Comparison of ENCODE assay signal across 8 cellular contexts in the genomic region with DNA sequence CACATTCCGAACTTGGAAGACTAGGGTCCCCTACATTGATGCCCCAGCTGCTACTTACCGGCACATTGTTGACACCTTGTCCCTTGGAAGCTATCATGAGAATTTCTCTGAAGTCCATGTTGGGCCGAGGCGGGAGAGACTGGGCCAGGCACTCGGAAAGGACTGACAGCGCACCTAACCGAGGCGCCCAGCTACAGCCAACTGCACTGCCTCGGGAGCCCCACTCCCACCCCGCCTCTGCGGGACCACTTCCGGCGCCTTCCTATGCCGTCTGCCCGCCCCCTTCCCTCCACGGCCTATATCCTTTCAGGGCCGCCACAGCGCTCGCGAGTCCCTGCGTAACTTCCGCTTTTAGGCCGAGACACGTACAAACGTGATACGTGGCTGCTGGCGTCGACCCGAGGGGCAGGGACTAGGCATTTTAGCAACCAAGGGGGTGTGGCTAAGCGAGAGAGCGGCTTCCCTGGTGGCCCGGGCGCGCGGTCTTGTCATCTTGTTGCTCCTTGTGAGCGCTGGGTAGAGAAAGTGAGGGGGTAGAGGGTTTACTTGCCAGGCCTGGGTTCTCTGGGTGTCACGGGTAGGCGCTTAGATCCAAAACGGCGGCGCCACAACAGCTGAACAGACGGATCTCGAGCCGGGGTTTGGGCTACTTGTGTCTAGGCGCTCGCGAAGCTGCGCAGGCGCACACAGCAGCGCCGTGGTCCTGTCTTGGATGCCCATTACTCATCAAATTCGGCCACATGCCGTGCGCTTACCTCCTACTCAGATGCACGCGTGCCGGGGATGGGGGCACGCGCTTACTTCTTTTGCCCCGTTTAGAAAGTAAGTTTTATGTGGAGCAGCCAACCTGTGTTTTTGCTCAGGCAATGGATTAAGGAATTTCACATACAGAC. TPM values are rescaled to one million over a fixed set of nuclear protein-coding genes. Genes with fewer than 3 reads are reported as not detected.
DNase-seq lines count a peak whose midpoint lies in the region; ATAC-seq and TF ChIP-seq lines count a peak whose summit lies in the region.

Gene SPTY2D1, minus strand, starts transcription at position 203 of the 893 bp plus-strand sequence. Its CDS starts 85 bp downstream, at position 118.

- H3K27ac Mint-ChIP-seq in Calu3 (ENCODE audit: unreplicated experiment) (peak within 1 kb of the TSS; percentile 95), endothelial cell (ENCODE audit: unreplicated experiment) (peak within 1 kb of the TSS; percentile 100), mesothelial cell of epicardium (peak within 1 kb of the TSS; percentile 100)

- peak within 1 kb of the TSS; percentile 100 for H3K4me2 ChIP-seq in OCI-LY1 (ENCODE audit: low read length)

- H2AFZ ChIP-seq in OCI-LY1 (ENCODE audit: low read length) = peak within 1 kb of the TSS; percentile 31

- H3K36me3 ChIP-seq in HUES64 (ENCODE audit: insufficient read depth, low read length) (no peaks in the 10 kb centered on the region), OCI-LY1 (ENCODE audit: insufficient read depth, low read length) (no peaks in the 10 kb centered on the region)

- H4K20me1 ChIP-seq in OCI-LY1 (ENCODE audit: insufficient read depth, low read length) = no peaks in the 10 kb centered on the region

- no peaks in the 10 kb centered on the region for H3K27me3 Mint-ChIP-seq in Calu3 (ENCODE audit: unreplicated experiment)
- peaks cover 7% of the 10 kb centered on the region for H3K27me3 Mint-ChIP-seq in endothelial cell (ENCODE audit: unreplicated experiment)
- H3K27me3 Mint-ChIP-seq in mesothelial cell of epicardium (ENCODE audit: low read depth) = peaks cover 26% of the 10 kb centered on the region

- intact Hi-C loops in Calu3 (cut with micrococcal nuclease; ENCODE audit: unreplicated experiment) = loop anchor here (10.0 kb wide), 1 partner anchor 90 kb away; the partner anchor contains the start of gene IGSF22

- H3K9me3 Mint-ChIP-seq in Calu3 (ENCODE audit: low read depth, unreplicated experiment) (no peaks in the 10 kb centered on the region), endothelial cell (ENCODE audit: unreplicated experiment) (no peaks in the 10 kb centered on the region), mesothelial cell of epicardium (no peaks in the 10 kb centered on the region)

- H3K27ac ChIP-seq in HUES64 (ENCODE audit: low read depth, low read length) = peak within 1 kb of the TSS; percentile 96
- peak within 1 kb of the TSS; percentile 58 for H3K27ac ChIP-seq in OCI-LY1 (ENCODE audit: low read depth, low read length, poor library complexity, severe bottlenecking)

- CTCF ChIA-PET in Calu3 (lab: Charles Lee) = interaction anchor here (1.1 to 2.1 kb wide), 2 partner anchors 87 to 112 kb away, joined by 3 to 7 read pairs; no protein-coding TSS in a partner anchor

- peak; percentile 93 for ATAC-seq in GM21447 (IDR thresholded peaks at IDR 0.05; ENCODE audit: unreplicated experiment)

- TF ChIP-seq CTCF in Calu3 (IDR thresholded peaks at IDR 0.05; ENCODE audit: unreplicated experiment) (no peak), OCI-LY1 (IDR thresholded peaks at IDR 0.05; ENCODE audit: low read length) (no peak), endothelial cell (IDR thresholded peaks at IDR 0.05; ENCODE audit: unreplicated experiment) (no peak), mesothelial cell of epicardium (IDR thresholded peaks at IDR 0.05; ENCODE audit: unreplicated experiment) (no peak)

- H3F3A ChIP-seq in OCI-LY1 (ENCODE audit: insufficient read depth, low read length) = no peaks in the 10 kb centered on the region

- no peaks in the 10 kb centered on the region for H3K9me3 ChIP-seq in HUES64 (ENCODE audit: insufficient read depth, low read depth, low read length)
- H3K9me3 ChIP-seq in OCI-LY1 (ENCODE audit: low read length) = no peaks in the 10 kb centered on the region

- peak within 1 kb of the TSS; percentile 82 for H3K4me3 Mint-ChIP-seq in Calu3 (ENCODE audit: low read depth, unreplicated experiment)
- peak within 1 kb of the TSS; percentile 100 for H3K4me3 Mint-ChIP-seq in endothelial cell (ENCODE audit: unreplicated experiment)
- peak within 1 kb of the TSS; percentile 96 for H3K4me3 Mint-ChIP-seq in mesothelial cell of epicardium

- H3K27me3 ChIP-seq in HUES64 (ENCODE audit: insufficient read depth, low read length) (peaks cover 3% of the 10 kb centered on the region), OCI-LY1 (ENCODE audit: insufficient read depth, low read length) (no peaks in the 10 kb centered on the region)

- H3K4me3 ChIP-seq in HUES64 (ENCODE audit: low read length) (peak within 1 kb of the TSS; percentile 97), OCI-LY1 (ENCODE audit: low read depth, low read length, poor library complexity, severe bottlenecking) (peak within 1 kb of the TSS; percentile 76)

- H3K9ac ChIP-seq in HUES64 (ENCODE audit: low read depth, low read length) (peak within 1 kb of the TSS; percentile 92), OCI-LY1 (ENCODE audit: low read length) (peak within 1 kb of the TSS; percentile 72)

- H3K36me3 Mint-ChIP-seq in Calu3 (ENCODE audit: insufficient read depth, unreplicated experiment) (peaks cover 21% of the 10 kb centered on the region), endothelial cell (ENCODE audit: low read depth, unreplicated experiment) (no peaks in the 10 kb centered on the region), mesothelial cell of epicardium (no peaks in the 10 kb centered on the region)

- under 1% methylated on average over 60 of the region's 60 CpGs for WGBS in HUES64

- H3K79me2 ChIP-seq in OCI-LY1 (ENCODE audit: insufficient read depth, low read length) = peaks cover 28% of the 10 kb centered on the region

- BruUV-seq in Calu3 (replicated peaks; lab: Mats Ljungman, UMichigan) = TSS peak; percentile 96

- H3K4me1 Mint-ChIP-seq in Calu3 (ENCODE audit: low read depth, unreplicated experiment) (no peaks in the 10 kb centered on the region), endothelial cell (ENCODE audit: unreplicated experiment) (peaks cover 10% of the 10 kb centered on the region), mesothelial cell of epicardium (peaks cover 19% of the 10 kb centered on the region)

- no peaks in the 10 kb centered on the region for H3K9me2 ChIP-seq in OCI-LY1 (ENCODE audit: low read depth, low read length)

- DNase-seq in Calu3 (peak; percentile 97), endothelial cell (ENCODE audit: low spot score) (peak; percentile 97), mesothelial cell of epicardium (ENCODE audit: low spot score in 2 of 2, unreplicated experiment in 2 of 2) (peak; percentile 93 to 98)
- DNase-seq in activated CD8-positive, alpha-beta memory T cell treated with anti-CD3 and anti-CD28 coated beads, Interleukin-2, amount 50 U/mL, for 4 hours = peak; percentile 96
- DNase-seq in stimulated activated CD8-positive, alpha-beta memory T cell treated with anti-CD3 and anti-CD28 coated beads, Interleukin-15, amount 100 ng/mL, for 48 hours (ENCODE audit: low read depth in 2 of 2) = peak; percentile 97

- H3K4me1 ChIP-seq in HUES64 (ENCODE audit: insufficient read depth, low read length) = no peaks in the 10 kb centered on the region; the same call in 1 of the 2 replicates
- peaks cover 19% of the 10 kb centered on the region for H3K4me1 ChIP-seq in OCI-LY1 (ENCODE audit: insufficient read depth, low read length, severe bottlenecking)

RNA-seq across cellular contexts. Expression of gene SPTY2D1, which starts in this region (rescaled TPM):
- total RNA-seq in Calu3 (2022) (32.1 and 37.5 TPM in 2 replicates), endothelial cell (ENCODE audit: unreplicated experiment) (19.9 TPM), mesothelial cell of epicardium (22.3 to 26.9 TPM (median 23.0 TPM) in 3 replicates)
- polyA plus RNA-seq in HUES64 (2013, experiment 1 of 2) = 9.2 TPM
- polyA plus RNA-seq in HUES64 (2013, experiment 2 of 2) = 9.4 TPM

Comparison
In these comparisons a context has a peak if more than half of its experiments do, and no peak if none do; other contexts are left out.
1. Peak in every context shown above with its lines: DNase-seq, ATAC-seq, H3K4me3 ChIP-seq and H3K27ac ChIP-seq.